ENCODE assay signal across 8 cellular contexts in genomic region chr5:91280942-91281269, GRCh38.
A peak's percentile ranks its signal among the peaks of the same experiment; 100 is the strongest.
DNase-seq lines count a peak whose midpoint lies in the region; ATAC-seq and TF ChIP-seq lines count a peak whose summit lies in the region.

No MANE protein-coding gene starts in this region.

- peaks cover 63% of the 10 kb centered on the region for H3K4me1 Mint-ChIP-seq in stimulated activated naive CD8-positive, alpha-beta T cell treated with anti-CD3 and anti-CD28 coated beads, Interleukin-15, Interleukin-2, amounts not matched to agents 100 ng/mL and 50 ng/mL, for 24 hours (ENCODE audit: low read depth)

- H3K36me3 ChIP-seq in RWPE2 (ENCODE audit: low read depth) = no peaks in the 10 kb centered on the region
- H3K36me3 ChIP-seq in smooth muscle cell (ENCODE audit: low read depth) = no peaks in the 10 kb centered on the region

- H4K20me1 ChIP-seq in smooth muscle cell (ENCODE audit: low read depth) = no peaks in the 10 kb centered on the region

- TF ChIP-seq CTCF in RWPE2 (IDR thresholded peaks at IDR 0.05; ENCODE audit: poor library complexity, severe bottlenecking) (no peak), fibroblast of pulmonary artery (IDR thresholded peaks at IDR 0.05; ENCODE audit: low read length, missing control alignments) (no peak), smooth muscle cell (IDR thresholded peaks at IDR 0.05; ENCODE audit: borderline replicate concordance, insufficient read depth, poor library complexity, severe bottlenecking) (no peak)

- peak overlapping the region; percentile 39 for H2AFZ ChIP-seq in smooth muscle cell (ENCODE audit: low read depth)

- DNase-seq in stimulated activated naive CD8-positive, alpha-beta T cell treated with anti-CD3 and anti-CD28 coated beads, Interleukin-15, Interleukin-2, amounts not matched to agents 100 U/mL and 50 U/mL, for 24 hours = no peak
- DNase-seq in RWPE2 (ENCODE audit: low spot score) = no peak
- no peak for DNase-seq in fibroblast of pulmonary artery (ENCODE audit: low read depth)
- DNase-seq in smooth muscle cell (lab: John Stamatoyannopoulos, UW; ENCODE audit: unreplicated experiment) = no peak
- DNase-seq in nucleus accumbens (lab: John Stamatoyannopoulos, UW) = no peak
- DNase-seq in UCSD-AML1 (lab: John Stamatoyannopoulos, UW; ENCODE audit: unreplicated experiment) = no peak
- no peak for DNase-seq in NCI-H2107 (lab: John Stamatoyannopoulos, UW)

- no peak for ATAC-seq in stimulated activated naive CD8-positive, alpha-beta T cell treated with anti-CD3 and anti-CD28 coated beads, Interleukin-15, Interleukin-2, amounts not matched to agents 100 U/mL and 50 U/mL, for 24 hours
- ATAC-seq in RWPE2 (ENCODE audit: low read depth) = no peak

- no peaks in the 10 kb centered on the region for H3K9me3 ChIP-seq in RWPE2 (ENCODE audit: severe bottlenecking)
- no peaks in the 10 kb centered on the region for H3K9me3 ChIP-seq in smooth muscle cell (replicated peaks; ENCODE audit: low read depth)

- H3K79me2 ChIP-seq in smooth muscle cell (ENCODE audit: low read depth) = no peaks in the 10 kb centered on the region

- WGBS in smooth muscle cell (ENCODE audit: low lambda C conversion rate) = 2% methylated on average over 6 of the region's 6 CpGs

- H3K4me2 ChIP-seq in smooth muscle cell = peak overlapping the region; percentile 80

- H3K9me3 Mint-ChIP-seq in stimulated activated naive CD8-positive, alpha-beta T cell treated with anti-CD3 and anti-CD28 coated beads, Interleukin-15, Interleukin-2, amounts not matched to agents 100 ng/mL and 50 ng/mL, for 24 hours = peaks cover 19% of the 10 kb centered on the region

- peak overlapping the region; percentile 91 for H3K4me3 Mint-ChIP-seq in stimulated activated naive CD8-positive, alpha-beta T cell treated with anti-CD3 and anti-CD28 coated beads, Interleukin-15, Interleukin-2, amounts not matched to agents 100 ng/mL and 50 ng/mL, for 24 hours

- H3K4me1 ChIP-seq in RWPE2 (ENCODE audit: insufficient read depth, poor library complexity, severe bottlenecking) (peaks cover 13% of the 10 kb centered on the region), smooth muscle cell (ENCODE audit: low read depth) (peaks cover 14% of the 10 kb centered on the region)

- H3K4me3 ChIP-seq in RWPE2 (ENCODE audit: severe bottlenecking) = peak overlapping the region; percentile 18
- H3K4me3 ChIP-seq in fibroblast of pulmonary artery (replicated peaks; ENCODE audit: low read depth, low read length) = peak overlapping the region; percentile 44
- H3K4me3 ChIP-seq in smooth muscle cell = peak overlapping the region; percentile 47

- H3K9ac ChIP-seq in smooth muscle cell (ENCODE audit: low read depth) = peak overlapping the region; percentile 85

- peaks cover 10% of the 10 kb centered on the region for H3K36me3 Mint-ChIP-seq in stimulated activated naive CD8-positive, alpha-beta T cell treated with anti-CD3 and anti-CD28 coated beads, Interleukin-15, Interleukin-2, amounts not matched to agents 100 ng/mL and 50 ng/mL, for 24 hours (ENCODE audit: low read depth)

- H3K27ac ChIP-seq in RWPE2 (ENCODE audit: poor library complexity, severe bottlenecking) = peak overlapping the region; percentile 93
- peak overlapping the region; percentile 95 for H3K27ac ChIP-seq in smooth muscle cell (ENCODE audit: low read depth)

- H3K27me3 Mint-ChIP-seq in stimulated activated naive CD8-positive, alpha-beta T cell treated with anti-CD3 and anti-CD28 coated beads, Interleukin-15, Interleukin-2, amounts not matched to agents 100 ng/mL and 50 ng/mL, for 24 hours = no peaks in the 10 kb centered on the region

- peaks cover 27% of the 10 kb centered on the region for H3F3A ChIP-seq in smooth muscle cell (ENCODE audit: low read depth)

- peak overlapping the region; percentile 98 for H3K27ac Mint-ChIP-seq in stimulated activated naive CD8-positive, alpha-beta T cell treated with anti-CD3 and anti-CD28 coated beads, Interleukin-15, Interleukin-2, amounts not matched to agents 100 ng/mL and 50 ng/mL, for 24 hours

- no peaks in the 10 kb centered on the region for H3K27me3 ChIP-seq in RWPE2 (ENCODE audit: insufficient read depth, poor library complexity, severe bottlenecking)
- H3K27me3 ChIP-seq in smooth muscle cell (ENCODE audit: low read depth) = no peaks in the 10 kb centered on the region
